8 cellular contexts compared by ENCODE assay signal in the genomic region with DNA sequence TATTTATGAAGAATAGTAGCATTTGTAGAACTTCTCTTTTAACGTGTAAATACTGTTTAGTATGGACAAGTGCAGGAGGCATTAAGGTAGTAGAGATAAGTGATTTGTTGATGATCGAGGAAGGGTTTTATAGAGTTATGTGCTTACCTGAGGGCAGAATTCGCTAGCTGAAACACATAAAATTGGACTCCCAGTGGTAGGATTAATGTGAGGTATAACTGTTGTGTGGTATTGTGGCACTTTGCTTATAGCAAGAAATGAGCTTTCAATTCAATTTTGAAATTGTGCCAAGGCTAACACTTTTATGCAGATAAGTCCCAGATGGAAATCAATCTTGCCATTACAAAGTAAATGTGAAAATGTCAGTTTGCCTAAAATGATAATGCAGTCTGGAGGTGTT. TPM values are rescaled to one million over a fixed set of nuclear protein-coding genes. Genes with fewer than 3 reads are reported as not detected.
A peak's percentile ranks its signal among the peaks of the same experiment; 100 is the strongest.
DNase-seq lines count a peak whose midpoint lies in the region; ATAC-seq and TF ChIP-seq lines count a peak whose summit lies in the region.

No MANE protein-coding gene starts in this region.

- CTCF ChIA-PET in activated naive CD4-positive, alpha-beta T cell treated with anti-CD3 and anti-CD28 coated beads for 36 hours (lab: Charles Lee), result interaction anchor here (1.2 kb wide), 1 partner anchor 219 kb away, joined by 5 read pairs; no protein-coding TSS in a partner anchor

- no peak for DNase-seq in activated naive CD4-positive, alpha-beta T cell treated with anti-CD3 and anti-CD28 coated beads for 36 hours
- no peak for DNase-seq in activated naive CD4-positive, alpha-beta T cell treated with anti-CD3 and anti-CD28 coated beads, Interleukin-2, amount 50 U/mL, for 16 hours
- DNase-seq in activated naive CD4-positive, alpha-beta T cell treated with anti-CD3 and anti-CD28 coated beads, Interleukin-2, amount 50 U/mL, for 72 hours (ENCODE audit: low spot score in 2 of 2), result no peak
- DNase-seq in left lung, result no peak
- DNase-seq in tibial nerve (ENCODE audit: low spot score in 2 of 2), result no peak
- DNase-seq in SK-N-DZ (ENCODE audit: low spot score), result no peak

- H3K9me3 Mint-ChIP-seq in activated naive CD4-positive, alpha-beta T cell treated with anti-CD3 and anti-CD28 coated beads for 36 hours, result no peaks in the 10 kb centered on the region
- H3K9me3 Mint-ChIP-seq in activated naive CD4-positive, alpha-beta T cell treated with anti-CD3 and anti-CD28 coated beads, Interleukin-2, amount 50 U/mL, for 72 hours, result no peaks in the 10 kb centered on the region

- TF ChIP-seq CTCF in left lung (IDR thresholded peaks at IDR 0.05) (no peak), tibial nerve (IDR thresholded peaks at IDR 0.05) (no peak)

- H3K27me3 ChIP-seq in left lung, result no peaks in the 10 kb centered on the region
- H3K27me3 ChIP-seq in tibial nerve, result no peaks in the 10 kb centered on the region

- H3K27ac Mint-ChIP-seq in activated naive CD4-positive, alpha-beta T cell treated with anti-CD3 and anti-CD28 coated beads for 36 hours, result peak overlapping the region; percentile 75
- H3K27ac Mint-ChIP-seq in activated naive CD4-positive, alpha-beta T cell treated with anti-CD3 and anti-CD28 coated beads, Interleukin-2, amount 50 U/mL, for 72 hours, result peak overlapping the region; percentile 91 to 98

- 16 to 25% methylated on average over 3 of the region's 3 CpGs for WGBS in tibial nerve, 2 donors

- H3K27ac ChIP-seq in left lung (no peak overlapping the region), tibial nerve (peak overlapping the region; percentile 89 to 97 (median 94))

- peaks cover 38% of the 10 kb centered on the region for H3K4me1 Mint-ChIP-seq in activated naive CD4-positive, alpha-beta T cell treated with anti-CD3 and anti-CD28 coated beads for 36 hours (ENCODE audit: low read depth)

- peak overlapping the region; percentile 87 to 96 for H3K4me3 ChIP-seq in left lung
- peak overlapping the region; percentile 73 to 97 (median 89) for H3K4me3 ChIP-seq in tibial nerve

- H3K9me3 ChIP-seq in left lung (no peaks in the 10 kb centered on the region), tibial nerve (no peaks in the 10 kb centered on the region)

- TF ChIP-seq EP300 in tibial nerve (IDR thresholded peaks at IDR 0.05), result no peak

- H3K36me3 Mint-ChIP-seq in activated naive CD4-positive, alpha-beta T cell treated with anti-CD3 and anti-CD28 coated beads for 36 hours (ENCODE audit: low read depth), result peaks cover under 1% of the 10 kb centered on the region
- peaks cover 9 to 13% of the 10 kb centered on the region in 2 donors for H3K36me3 Mint-ChIP-seq in activated naive CD4-positive, alpha-beta T cell treated with anti-CD3 and anti-CD28 coated beads, Interleukin-2, amount 50 U/mL, for 72 hours

- no peaks in the 10 kb centered on the region for H3K27me3 Mint-ChIP-seq in activated naive CD4-positive, alpha-beta T cell treated with anti-CD3 and anti-CD28 coated beads for 36 hours (ENCODE audit: low read depth)

- H3K4me3 Mint-ChIP-seq in activated naive CD4-positive, alpha-beta T cell treated with anti-CD3 and anti-CD28 coated beads for 36 hours, result peak overlapping the region; percentile 96

- H3K36me3 ChIP-seq in left lung (no peaks in the 10 kb centered on the region), tibial nerve (no peaks in the 10 kb centered on the region)

- no peak for TF ChIP-seq POLR2A in tibial nerve (IDR thresholded peaks at IDR 0.05)

- ATAC-seq in activated naive CD4-positive, alpha-beta T cell treated with anti-CD3 and anti-CD28 coated beads, Interleukin-2, amount 50 U/mL, for 72 hours, result no peak
- ATAC-seq in left lung (no peak), GM19023 (IDR thresholded peaks at IDR 0.05; ENCODE audit: unreplicated experiment) (no peak), HG02884 (IDR thresholded peaks at IDR 0.05; ENCODE audit: unreplicated experiment) (no peak)

- H3K4me1 ChIP-seq in left lung (peaks cover 38 to 58% of the 10 kb centered on the region in 2 donors), tibial nerve (peaks cover 0 to 68% (median 36%) of the 10 kb centered on the region in 4 donors)

- intact Hi-C loops in activated naive CD4-positive, alpha-beta T cell treated with anti-CD3 and anti-CD28 coated beads for 36 hours (cut with micrococcal nuclease), result loop anchor here (10.0 kb wide), 1 partner anchor 358 kb away; no protein-coding TSS in a partner anchor
- intact Hi-C loops in left lung (cut with DNase I), result no loop called here

RNA-seq across cellular contexts. Expression of a gene that starts 1.2 kb away (rescaled TPM):
- 10 to 100 TPM; 56.6 to 57.8 TPM for total RNA-seq in activated naive CD4-positive, alpha-beta T cell treated with anti-CD3 and anti-CD28 coated beads for 36 hours
- 100 to 1,000 TPM in 1 of 2 donors, 10 to 100 TPM in 1; 47.6 to 126 TPM for total RNA-seq in activated naive CD4-positive, alpha-beta T cell treated with anti-CD3 and anti-CD28 coated beads, Interleukin-2, amount 50 U/mL, for 72 hours
- total RNA-seq in left lung (10 to 100 TPM; 77.1 to 89.2 TPM), tibial nerve (10 to 100 TPM; 46.0 to 72.0 (median 46.6) TPM)
- polyA plus RNA-seq in SK-N-DZ (2014; cell fraction: cytosol; rRNA removed), result 45.2 and 458 TPM in 2 replicates
- polyA plus RNA-seq in SK-N-DZ (2014; cell fraction: nucleus; rRNA removed), result 35.2 and 75.0 TPM in 2 replicates

RNA-seq across cellular contexts. Expression of a gene that starts 1.6 kb away (rescaled TPM):
- 10 to 100 TPM; 39.1 to 41.3 TPM for total RNA-seq in activated naive CD4-positive, alpha-beta T cell treated with anti-CD3 and anti-CD28 coated beads for 36 hours
- 10 to 100 TPM; 45.3 to 59.0 TPM for total RNA-seq in activated naive CD4-positive, alpha-beta T cell treated with anti-CD3 and anti-CD28 coated beads, Interleukin-2, amount 50 U/mL, for 72 hours
- total RNA-seq in left lung (10 to 100 TPM; 31.5 to 39.8 TPM), tibial nerve (10 to 100 TPM; 36.0 to 68.1 (median 49.7) TPM)
- 80.9 and 94.1 TPM in 2 replicates for polyA plus RNA-seq in SK-N-DZ (2014; cell fraction: cytosol; rRNA removed)
- polyA plus RNA-seq in SK-N-DZ (2014; cell fraction: nucleus; rRNA removed), result 54.4 and 61.8 TPM in 2 replicates

RNA-seq across cellular contexts. Expression of a gene that starts 26.5 kb away (rescaled TPM):
- total RNA-seq in activated naive CD4-positive, alpha-beta T cell treated with anti-CD3 and anti-CD28 coated beads for 36 hours, result under 1 TPM; 0.57 to 0.67 TPM
- 1 to 10 TPM in 1 of 2 donors, not detected in 1; 1.9 TPM for total RNA-seq in activated naive CD4-positive, alpha-beta T cell treated with anti-CD3 and anti-CD28 coated beads, Interleukin-2, amount 50 U/mL, for 72 hours
- total RNA-seq in left lung (1 to 10 TPM; 4.9 to 5.8 TPM), tibial nerve (1,000 to 10,000 TPM in 2 of 4 donors, 100 to 1,000 TPM in 2; 536 to 1,379 (median 988) TPM)
- polyA plus RNA-seq in SK-N-DZ (2014; cell fraction: cytosol; rRNA removed), result 16.0 and 22.5 TPM in 2 replicates
- 15.3 and 22.6 TPM in 2 replicates for polyA plus RNA-seq in SK-N-DZ (2014; cell fraction: nucleus; rRNA removed)

Comparison
In these comparisons a context has a peak if more than half of its experiments do, and no peak if none do; other contexts are left out.
1. H3K27ac ChIP-seq: peak in tibial nerve (4 of 4); none in left lung (0 of 2).
2. RNA of a gene that starts 26.5 kb away (total RNA-seq): 536 to 1,379 TPM in tibial nerve; 4.9 to 5.8 TPM in left lung, 1.9 TPM in activated naive CD4-positive, alpha-beta T cell treated with anti-CD3 and anti-CD28 coated beads, Interleukin-2, amount 50 U/mL, for 72 hours and 0.57 to 0.67 TPM in activated naive CD4-positive, alpha-beta T cell treated with anti-CD3 and anti-CD28 coated beads for 36 hours; every median in the first group is over 10 times any median in the second.